In genomic region chr2:105451571-105452140, GRCh38 we compare ENCODE assay signal across 22 cellular contexts. TPM values are rescaled to one million over a fixed set of nuclear protein-coding genes. Genes with fewer than 3 reads are reported as not detected.
DNase-seq lines count a peak whose midpoint lies in the region; ATAC-seq, FAIRE-seq and TF ChIP-seq lines count a peak whose summit lies in the region.
"Had no signal": no experiment of that assay in that cellular context is flagged by ENCODE, and none has a peak within 500 bp of the region (broad histone marks: within the 10 kb centered on the region; RNA-seq: fewer than 3 reads in every experiment).

No MANE protein-coding gene starts in this region.

- H3K4me1 Mint-ChIP-seq in astrocyte (ENCODE audit: low read depth, unreplicated experiment): peaks cover 30% of the 10 kb centered on the region

- in situ Hi-C loops in HepG2 (cut with HindIII; ENCODE audit: extremely low pct_ligation_motif_present, low pct_unique_long_range_greater_than_20kb): no loop called here

- no TSS peak for BruUV-seq in HepG2 (replicated peaks; lab: Mats Ljungman, UMichigan)

- intact Hi-C loops in HepG2 (cut with micrococcal nuclease; ENCODE audit: unreplicated experiment): no loop called here
- intact Hi-C loops in esophagus squamous epithelium (cut with DNase I): no loop called here

- H3K9me3 ChIP-seq in liver (ENCODE audit: control insufficient read depth in 4 of 4, low read length in 3 of 4): no peaks in the 10 kb centered on the region
- no peaks in the 10 kb centered on the region for H3K9me3 ChIP-seq in HepG2 (ENCODE audit: low read length)
- H3K9me3 ChIP-seq in astrocyte (ENCODE audit: insufficient read depth, low read depth, low read length): no peaks in the 10 kb centered on the region
- no peaks in the 10 kb centered on the region for H3K9me3 ChIP-seq in esophagus squamous epithelium
- H3K9me3 ChIP-seq: A549 had no signal

- H3K9ac ChIP-seq in liver (ENCODE audit: low read depth in 1 of 2, low read length in 2 of 2): no peak overlapping the region
- no peak overlapping the region for H3K9ac ChIP-seq in HepG2 (ENCODE audit: insufficient read depth, low read depth, low read length)
- H3K9ac ChIP-seq in astrocyte (ENCODE audit: low read length): no peak overlapping the region
- H3K9ac ChIP-seq: GM23248 had no signal

- TF ChIP-seq POLR2A in HepG2 (IDR thresholded peaks at IDR 0.05; ENCODE audit: insufficient read depth in 1 of 2, low read depth in 2 of 2, low read length in 2 of 2) (no peak), esophagus squamous epithelium (IDR thresholded peaks at IDR 0.05) (no peak)

- H4K20me1 ChIP-seq in HepG2 (ENCODE audit: insufficient read depth, low read length): no peaks in the 10 kb centered on the region
- no peaks in the 10 kb centered on the region for H4K20me1 ChIP-seq in astrocyte (ENCODE audit: insufficient read depth, low read length)

- H3K27me3 ChIP-seq in liver (ENCODE audit: control insufficient read depth in 4 of 4, insufficient read depth in 4 of 4, low read length in 3 of 4) (no peaks in the 10 kb centered on the region), HepG2 (ENCODE audit: control insufficient read depth in 1 of 2, insufficient read depth in 2 of 2, low read length in 2 of 2) (no peaks in the 10 kb centered on the region; a peak in 1 of 5 replicates), astrocyte (ENCODE audit: insufficient read depth, low read length) (no peaks in the 10 kb centered on the region), esophagus squamous epithelium (peaks cover 0 to 3% (median 0%) of the 10 kb centered on the region in 4 donors)

- ATAC-seq in HepG2 (no peak), left lobe of liver (peak; percentile 19)
- ATAC-seq: A549 had no signal

- H3K36me3 ChIP-seq in liver (ENCODE audit: control insufficient read depth in 4 of 4, insufficient read depth in 3 of 4, low read depth in 1 of 4, low read length in 3 of 4): no peaks in the 10 kb centered on the region
- H3K36me3 ChIP-seq in HepG2 (replicated peaks in 1 of 2; ENCODE audit: control insufficient read depth in 1 of 2, insufficient read depth in 2 of 2, low read length in 2 of 2): no peaks in the 10 kb centered on the region
- no peaks in the 10 kb centered on the region for H3K36me3 ChIP-seq in astrocyte (ENCODE audit: insufficient read depth, low read length)
- H3K36me3 ChIP-seq in esophagus squamous epithelium: no peaks in the 10 kb centered on the region

- FAIRE-seq in HepG2 (lab: Jason Lieb, UNC) (no peak), astrocyte (lab: Jason Lieb, UNC) (no peak)
- FAIRE-seq: A549, G401.6, GM19239, H1 had no signal

- no peaks in the 10 kb centered on the region for H3K79me2 ChIP-seq in HepG2 (ENCODE audit: insufficient read depth, low read length)
- no peaks in the 10 kb centered on the region for H3K79me2 ChIP-seq in astrocyte (ENCODE audit: insufficient read depth, low read length)

- no peak for DNase-seq in HepG2 (ENCODE audit: low spot score)
- no peak for DNase-seq in astrocyte (ENCODE audit: low read depth)
- DNase-seq in left lobe of liver (ENCODE audit: low spot score): no peak
- no peak for DNase-seq in NCI-H345 treated with DMSO at 0.1 percent for 48 hours (lab: John Stamatoyannopoulos, UW; ENCODE audit: unreplicated experiment)
- no peak for DNase-seq in T1000 (lab: John Stamatoyannopoulos, UW)
- DNase-seq in esophagus squamous epithelium (lab: John Stamatoyannopoulos, UW): no peak
- DNase-seq: 8988T; ACHN; C1 segment of cervical spinal cord; Calu3; CD4-positive, alpha-beta memory T cell; COR-L47; DMS153; DND-41; GM23248; H7; HCEC 1CT had no signal

- H3K27ac ChIP-seq in liver (ENCODE audit: low read depth in 1 of 2, low read length in 2 of 2) (no peak overlapping the region), HepG2 (ENCODE audit: extremely low read length, insufficient read depth, low read length) (no peak overlapping the region), astrocyte (ENCODE audit: low read depth, low read length) (no peak overlapping the region), esophagus squamous epithelium (no peak overlapping the region)
- H3K27ac ChIP-seq: GM23248 had no signal

- TF ChIP-seq EP300 in HepG2 (IDR thresholded peaks at IDR 0.05; ENCODE audit: low read depth in 2 of 2, low read length in 2 of 2) (no peak), HepG2 (CRISPR knock-in tag; IDR thresholded peaks at IDR 0.05; ENCODE audit: borderline replicate concordance) (no peak)

- no peak overlapping the region for H3K4me3 Mint-ChIP-seq in astrocyte (ENCODE audit: unreplicated experiment)
- H3K4me3 Mint-ChIP-seq: CD4-positive, alpha-beta memory T cell had no signal

- no peaks in the 10 kb centered on the region for H3K9me3 Mint-ChIP-seq in astrocyte (ENCODE audit: unreplicated experiment)

- no peak overlapping the region for H2AFZ ChIP-seq in HepG2 (ENCODE audit: low read length)
- H2AFZ ChIP-seq in astrocyte (ENCODE audit: low read depth, low read length): no peak overlapping the region
- H2AFZ ChIP-seq: GM23248 had no signal

- H3K27me3 Mint-ChIP-seq in astrocyte (ENCODE audit: low read depth, unreplicated experiment): no peaks in the 10 kb centered on the region

- 89% methylated on average over 3 of the region's 3 CpGs for WGBS in liver
- WGBS in HepG2 (ENCODE audit: low lambda C conversion rate): 61% methylated on average over 3 of the region's 3 CpGs
- 84 to 90% methylated on average over 3 of the region's 3 CpGs for WGBS in esophagus squamous epithelium, 2 donors

- H3K36me3 Mint-ChIP-seq in astrocyte (ENCODE audit: low read depth, unreplicated experiment): peaks cover 1% of the 10 kb centered on the region
- H3K36me3 Mint-ChIP-seq: CD4-positive, alpha-beta memory T cell had no signal

- H3K4me1 ChIP-seq in liver (ENCODE audit: control insufficient read depth in 4 of 4, insufficient read depth in 4 of 4, low read length in 3 of 4) (peaks cover 0 to 10% (median 2%) of the 10 kb centered on the region in 4 donors), HepG2 (ENCODE audit: insufficient read depth, low read length) (peaks cover 17% of the 10 kb centered on the region), astrocyte (ENCODE audit: insufficient read depth, low read length) (peaks cover 31% of the 10 kb centered on the region), esophagus squamous epithelium (peaks cover 0 to 30% (median 15%) of the 10 kb centered on the region in 3 donors)

- H3K4me3 ChIP-seq in liver (ENCODE audit: low read depth in 1 of 3, low read length in 3 of 3) (no peak overlapping the region), HepG2 (replicated peaks in 1 of 3; ENCODE audit: insufficient read depth in 1 of 3, low read depth in 2 of 3, low read length in 3 of 3) (no peak overlapping the region), astrocyte (ENCODE audit: insufficient read depth, low read depth, low read length) (no peak overlapping the region), esophagus squamous epithelium (no peak overlapping the region)
- H3K4me3 ChIP-seq: A549, GM23248 had no signal

- TF ChIP-seq RAD21 in liver (IDR thresholded peaks at IDR 0.05): no peak
- TF ChIP-seq RAD21 in HepG2 (CRISPR knock-in tag; IDR thresholded peaks at IDR 0.05): no peak

- POLR2A ChIA-PET in HepG2 (lab: Yijun Ruan, JAX): no interaction called here

- H3K4me2 ChIP-seq in HepG2 (ENCODE audit: low read depth, low read length) (no peak overlapping the region), astrocyte (ENCODE audit: low read length) (no peak overlapping the region)
- H3K4me2 ChIP-seq: A549 had no signal

- no peak for TF ChIP-seq CTCF in liver (IDR thresholded peaks at IDR 0.05; ENCODE audit: low read depth, low read length, missing input control)
- TF ChIP-seq CTCF in HepG2 (CRISPR knock-in tag; IDR thresholded peaks at IDR 0.05): no peak
- TF ChIP-seq CTCF in astrocyte (IDR thresholded peaks at IDR 0.05; ENCODE audit: insufficient read depth, low read depth, low read length): no peak
- no peak for TF ChIP-seq CTCF in esophagus squamous epithelium (IDR thresholded peaks at IDR 0.05)

- peak overlapping the region; percentile 16 for H3K27ac Mint-ChIP-seq in astrocyte (ENCODE audit: unreplicated experiment)
- H3K27ac Mint-ChIP-seq: CD4-positive, alpha-beta memory T cell had no signal

- CTCF ChIA-PET in HepG2 (lab: Yijun Ruan, JAX; ENCODE audit: low intra/inter-chr PET ratio, low total read pairs): no interaction called here

TF ChIP-seq in liver, 16 proteins besides CTCF, POLR2A, EP300 and RAD21 (continues in another document):
- TF ChIP-seq MAX (IDR thresholded peaks at IDR 0.05): no peak

RNA-seq across cellular contexts. Expression of gene FHL2, which starts 52.8 kb away (rescaled TPM):
- 1 to 10 TPM; 4.7 to 8.3 TPM for total RNA-seq in liver
- 1 to 10 TPM; 3.9 to 9.0 TPM for polyA plus RNA-seq in liver
- total RNA-seq in HepG2 (2016; rRNA removed; fragmentation: Illumina TruSeq; extraction: Trizol): 1.9 and 2.3 TPM in 2 replicates
- 1.4 and 1.6 TPM in 2 replicates for total RNA-seq in HepG2 (2016; cell fraction: cytosol; rRNA removed; fragmentation: Illumina TruSeq; extraction: Trizol; ENCODE audit: low read depth)
- total RNA-seq in HepG2 (2016; cell fraction: insoluble cytoplasmic fraction; rRNA removed; fragmentation: Illumina TruSeq; extraction: Trizol): 1.9 and 2.3 TPM in 2 replicates
- total RNA-seq in HepG2 (2016; cell fraction: membrane; rRNA removed; fragmentation: Illumina TruSeq; extraction: Trizol): 1.4 and 1.7 TPM in 2 replicates
- 0.53 and 0.87 TPM in 2 replicates for total RNA-seq in HepG2 (2016; cell fraction: nucleus; rRNA removed; fragmentation: Illumina TruSeq; extraction: Trizol)
- 44.2 and 74.8 TPM in 2 replicates for polyA plus RNA-seq in HepG2 (2011; rRNA removed)
- 51.8 and 84.3 TPM in 2 replicates for polyA plus RNA-seq in HepG2 (2011; cell fraction: cytosol; rRNA removed)
- polyA plus RNA-seq in HepG2 (2011; cell fraction: nucleus; rRNA removed): 19.1 and 28.9 TPM in 2 replicates
- polyA plus RNA-seq in HepG2 (2012): 51.1 and 56.1 TPM in 2 replicates
- 1.8 and 2.5 TPM in 2 replicates for polyA plus RNA-seq in HepG2 (2016; cell fraction: cytosol; fragmentation: Illumina TruSeq; extraction: Trizol; ENCODE audit: low read depth)
- 3.4 and 3.5 TPM in 2 replicates for polyA plus RNA-seq in HepG2 (2016; cell fraction: insoluble cytoplasmic fraction; fragmentation: Illumina TruSeq; extraction: Trizol; ENCODE audit: low read depth)
- polyA plus RNA-seq in HepG2 (2016; cell fraction: membrane; fragmentation: Illumina TruSeq; extraction: Trizol; ENCODE audit: low read depth): 1.9 and 2.2 TPM in 2 replicates
- 1.0 and 1.6 TPM in 2 replicates for polyA plus RNA-seq in HepG2 (2016; cell fraction: nucleus; fragmentation: Illumina TruSeq; extraction: Trizol; ENCODE audit: insufficient read depth, low read depth)
- polyA minus RNA-seq in HepG2 (2011; rRNA and poly(A)+ RNA removed; ENCODE audit: low replicate concordance): 56.1 and 100.0 TPM in 2 replicates
- polyA minus RNA-seq in HepG2 (2011; cell fraction: cytosol; rRNA and poly(A)+ RNA removed): 18.5 and 23.7 TPM in 2 replicates
- 28.0 and 37.5 TPM in 2 replicates for polyA minus RNA-seq in HepG2 (2011; cell fraction: nucleus; rRNA and poly(A)+ RNA removed)
- total RNA-seq in astrocyte: 104 and 115 TPM in 2 replicates
- total RNA-seq in left lobe of liver: 5.5 TPM
- 10 to 100 TPM; 46.1 to 89.1 (median 54.7) TPM for total RNA-seq in esophagus squamous epithelium
